17 cellular contexts compared by ENCODE assay signal in the genomic region with DNA sequence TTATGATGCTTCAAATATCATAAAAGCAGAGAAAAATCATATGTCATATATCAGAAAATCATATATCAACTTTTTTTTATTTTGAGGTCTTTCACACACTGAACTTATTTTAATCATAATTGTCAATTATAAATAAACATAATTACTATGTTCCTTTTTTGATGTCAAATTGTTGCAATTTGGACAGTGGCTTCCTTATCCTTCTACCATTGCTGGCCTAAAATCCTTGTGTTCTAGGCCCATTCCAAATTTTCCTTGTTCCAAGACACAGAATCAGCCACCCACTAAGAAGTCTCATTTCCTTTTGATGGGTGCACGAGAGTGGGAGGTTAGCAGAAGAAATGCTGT. TPM values are rescaled to one million over a fixed set of nuclear protein-coding genes. Genes with fewer than 3 reads are reported as not detected.
DNase-seq lines count a peak whose midpoint lies in the region; ATAC-seq and TF ChIP-seq lines count a peak whose summit lies in the region.
"Had no signal": no experiment of that assay in that cellular context is flagged by ENCODE, and none has a peak within 500 bp of the region (broad histone marks: within the 10 kb centered on the region; RNA-seq: fewer than 3 reads in every experiment).

No MANE protein-coding gene starts in this region.

- H3K9ac ChIP-seq in SU-DHL-6 (ENCODE audit: low read length), result no peak overlapping the region
- H3K9ac ChIP-seq: BLaER1 had no signal

- H3K9me3 ChIP-seq in SU-DHL-6 (ENCODE audit: insufficient read depth, low read length) (no peaks in the 10 kb centered on the region), gastroesophageal sphincter (no peaks in the 10 kb centered on the region), tibial artery (no peaks in the 10 kb centered on the region)
- H3K9me3 ChIP-seq: BLaER1, MG63, mucosa of descending colon, SJCRH30, vagina had no signal

- H3K9me3 Mint-ChIP-seq in activated CD8-positive, alpha-beta memory T cell treated with anti-CD3 and anti-CD28 coated beads, Interleukin-2, amount 10 ng/mL, durations not matched to agents 7 days and 5 days (ENCODE audit: low read depth), result no peaks in the 10 kb centered on the region
- H3K9me3 Mint-ChIP-seq: activated B cell treated with CpG ODN at 0.5 μM for 24 hours had no signal

- TF ChIP-seq CTCF in SU-DHL-6 (IDR thresholded peaks at IDR 0.05; ENCODE audit: insufficient read depth, low read length, poor library complexity, severe bottlenecking) (no peak), gastroesophageal sphincter (IDR thresholded peaks at IDR 0.05) (no peak), tibial artery (IDR thresholded peaks at IDR 0.05) (no peak)

- intact Hi-C loops in tibial artery (cut with DNase I; ENCODE audit: low total_unique reads), result no loop called here

- ATAC-seq in activated CD8-positive, alpha-beta memory T cell treated with anti-CD3 and anti-CD28 coated beads, Interleukin-2, amount 10 ng/mL, durations not matched to agents 7 days and 5 days, result no peak
- ATAC-seq in gastroesophageal sphincter, result no peak
- no peak for ATAC-seq in HG03159 (IDR thresholded peaks at IDR 0.05; ENCODE audit: unreplicated experiment)
- ATAC-seq in GM19467 (IDR thresholded peaks at IDR 0.05; ENCODE audit: unreplicated experiment), result no peak

- H3K4me1 ChIP-seq in gastroesophageal sphincter (peaks cover 0 to 21% (median 7%) of the 10 kb centered on the region in 3 donors), tibial artery (peaks cover 0 to 12% (median 1%) of the 10 kb centered on the region in 4 donors)
- H3K4me1 ChIP-seq: SJCRH30 had no signal

- H3K36me3 Mint-ChIP-seq in activated CD8-positive, alpha-beta memory T cell treated with anti-CD3 and anti-CD28 coated beads, Interleukin-2, amount 10 ng/mL, durations not matched to agents 7 days and 5 days, result no peaks in the 10 kb centered on the region

- peaks cover 17% of the 10 kb centered on the region for H3K4me1 Mint-ChIP-seq in activated CD8-positive, alpha-beta memory T cell treated with anti-CD3 and anti-CD28 coated beads, Interleukin-2, amount 10 ng/mL, durations not matched to agents 7 days and 5 days

- no peak overlapping the region for H3K4me3 Mint-ChIP-seq in activated CD8-positive, alpha-beta memory T cell treated with anti-CD3 and anti-CD28 coated beads, Interleukin-2, amount 10 ng/mL, durations not matched to agents 7 days and 5 days
- H3K4me3 Mint-ChIP-seq: activated B cell treated with CpG ODN at 0.5 μM for 24 hours had no signal

- no peaks in the 10 kb centered on the region for H4K20me1 ChIP-seq in SU-DHL-6 (ENCODE audit: low read depth, low read length)
- H4K20me1 ChIP-seq: BLaER1 had no signal

- H3K27ac Mint-ChIP-seq in activated CD8-positive, alpha-beta memory T cell treated with anti-CD3 and anti-CD28 coated beads, Interleukin-2, amount 10 ng/mL, durations not matched to agents 7 days and 5 days, result peak overlapping the region; percentile 61

- no peak for TF ChIP-seq POLR2A in gastroesophageal sphincter (IDR thresholded peaks at IDR 0.05)

- peak overlapping the region; percentile 78 for H2AFZ ChIP-seq in SU-DHL-6 (ENCODE audit: low read depth, low read length, severe bottlenecking)

- H3K4me3 ChIP-seq in SU-DHL-6 (ENCODE audit: insufficient read depth, low read length, poor library complexity, severe bottlenecking) (no peak overlapping the region), gastroesophageal sphincter (no peak overlapping the region), tibial artery (no peak overlapping the region)
- H3K4me3 ChIP-seq: BLaER1, MG63, mucosa of descending colon, SJCRH30, vagina had no signal

- H3K27ac ChIP-seq in SU-DHL-6 (ENCODE audit: low read depth, low read length) (no peak overlapping the region), gastroesophageal sphincter (peak overlapping the region in 3 of 4 donors; percentile 81 to 85 (median 82)), tibial artery (peak overlapping the region; percentile 75 to 82)
- H3K27ac ChIP-seq: BLaER1, SJCRH30 had no signal

- DNase-seq in activated CD8-positive, alpha-beta memory T cell treated with anti-CD3 and anti-CD28 coated beads, Interleukin-2, amount 10 ng/mL, durations not matched to agents 7 days and 5 days, result no peak
- no peak for DNase-seq in activated CD8-positive, alpha-beta memory T cell treated with anti-CD3 and anti-CD28 coated beads, Interleukin-2, amount 50 U/mL, for 4 hours
- no peak for DNase-seq in tibial artery
- DNase-seq in central memory CD4-positive, alpha-beta T cell, result no peak
- DNase-seq: activated B cell treated with CpG ODN at 0.5 μM for 24 hours, activated T-cell treated with anti-CD3 and anti-CD28 coated beads for 4 hours had no signal

- H3K79me2 ChIP-seq in SU-DHL-6 (ENCODE audit: insufficient read depth, low read length), result no peaks in the 10 kb centered on the region

- H3K36me3 ChIP-seq in SU-DHL-6 (ENCODE audit: low read length) (no peaks in the 10 kb centered on the region), gastroesophageal sphincter (no peaks in the 10 kb centered on the region), tibial artery (no peaks in the 10 kb centered on the region)
- H3K36me3 ChIP-seq: BLaER1, MG63, SJCRH30, vagina had no signal

- 86% methylated on average over 1 of the region's 1 CpG; no CpG with 5 or more reads in 1 of the 2 donors for WGBS in gastroesophageal sphincter (ENCODE audit: low coverage in 1 of 2), 2 donors

- no peaks in the 10 kb centered on the region for H3K9me2 ChIP-seq in SU-DHL-6 (replicated peaks; ENCODE audit: insufficient read depth, low read length)

- H3K27me3 ChIP-seq in SU-DHL-6 (ENCODE audit: low read length) (no peaks in the 10 kb centered on the region), gastroesophageal sphincter (no peaks in the 10 kb centered on the region), tibial artery (peaks cover 0 to 2% of the 10 kb centered on the region in 2 donors)
- H3K27me3 ChIP-seq: BLaER1, MG63, vagina had no signal

- H3K4me2 ChIP-seq in SU-DHL-6 (ENCODE audit: low read depth, low read length, poor library complexity, severe bottlenecking), result no peak overlapping the region
- H3K4me2 ChIP-seq: BLaER1 had no signal

- peaks cover 5% of the 10 kb centered on the region for H3K27me3 Mint-ChIP-seq in activated CD8-positive, alpha-beta memory T cell treated with anti-CD3 and anti-CD28 coated beads, Interleukin-2, amount 10 ng/mL, durations not matched to agents 7 days and 5 days

- H3F3A ChIP-seq in SU-DHL-6 (ENCODE audit: insufficient read depth), result no peaks in the 10 kb centered on the region

- no peak for TF ChIP-seq EP300 in gastroesophageal sphincter (IDR thresholded peaks at IDR 0.05)

- CTCF ChIA-PET in activated CD8-positive, alpha-beta memory T cell treated with anti-CD3 and anti-CD28 coated beads, Interleukin-2, amount 10 ng/mL, durations not matched to agents 7 days and 5 days (lab: Charles Lee), result interaction anchor here (0.8 to 1.8 kb wide), 8 partner anchors 9 to 352 kb away, joined by 3 to 8 read pairs (median 5); partner anchors contain the start of genes BECN1, PSMC3IP and RPL27

RNA-seq across cellular contexts. Expression of gene G6PC1, which starts 28.9 kb away (rescaled TPM):
- not detected for total RNA-seq in activated CD8-positive, alpha-beta memory T cell treated with anti-CD3 and anti-CD28 coated beads, Interleukin-2, amount 10 ng/mL, durations not matched to agents 7 days and 5 days
- not detected for total RNA-seq in gastroesophageal sphincter
- total RNA-seq: activated B cell treated with CpG ODN at 0.5 μM for 24 hours, astrocyte, pulmonary artery endothelial cell, SJCRH30, vagina had no signal

RNA-seq across cellular contexts. Expression of gene AARSD1, which starts 34.8 kb away (rescaled TPM):
- 10 to 100 TPM; 34.1 to 41.9 TPM for total RNA-seq in activated CD8-positive, alpha-beta memory T cell treated with anti-CD3 and anti-CD28 coated beads, Interleukin-2, amount 10 ng/mL, durations not matched to agents 7 days and 5 days
- total RNA-seq in gastroesophageal sphincter, result 10 to 100 TPM; 10.9 to 39.5 (median 26.3) TPM

RNA-seq across cellular contexts. Expression of gene PTGES3L, which starts 50.4 kb away (rescaled TPM):
- under 1 TPM in 1 of 2 experiments, not detected in 1; 0.30 TPM for total RNA-seq in activated CD8-positive, alpha-beta memory T cell treated with anti-CD3 and anti-CD28 coated beads, Interleukin-2, amount 10 ng/mL, durations not matched to agents 7 days and 5 days
- total RNA-seq in gastroesophageal sphincter, result 10 to 100 TPM in 2 of 4 donors, 1 to 10 TPM in 2; 5.5 to 19.6 (median 10.1) TPM

RNA-seq across cellular contexts. Expression of gene RUNDC1, which starts 50.9 kb away (rescaled TPM):
- total RNA-seq in activated CD8-positive, alpha-beta memory T cell treated with anti-CD3 and anti-CD28 coated beads, Interleukin-2, amount 10 ng/mL, durations not matched to agents 7 days and 5 days, result 10 to 100 TPM; 16.9 to 17.4 TPM
- 10 to 100 TPM; 16.4 to 20.9 (median 19.4) TPM for total RNA-seq in gastroesophageal sphincter

Comparison
In these comparisons a context has a peak if more than half of its experiments do, and no peak if none do; other contexts are left out.
1. RNA of gene PTGES3L, which starts 50.4 kb away (total RNA-seq): 5.5 to 19.6 TPM in gastroesophageal sphincter; 0.30 TPM in activated CD8-positive, alpha-beta memory T cell treated with anti-CD3 and anti-CD28 coated beads, Interleukin-2, amount 10 ng/mL, durations not matched to agents 7 days and 5 days; every median in the first group is over 4 times any median in the second.